In genomic region chr2:55618025-55618648, GRCh38 we compare ENCODE assay signal across 8 cellular contexts. TPM values are rescaled to one million over a fixed set of nuclear protein-coding genes. Genes with fewer than 3 reads are reported as not detected.
A peak's percentile ranks its signal among the peaks of the same experiment; 100 is the strongest.
DNase-seq lines count a peak whose midpoint lies in the region; ATAC-seq and TF ChIP-seq lines count a peak whose summit lies in the region.

No MANE protein-coding gene starts in this region.

- H3K36me3 ChIP-seq in OCI-LY3 (replicated peaks; ENCODE audit: low read depth, low read length) (peaks cover 31% of the 10 kb centered on the region), esophagus muscularis mucosa (peaks cover 0 to 26% (median 9%) of the 10 kb centered on the region in 4 donors)

- WGBS in esophagus muscularis mucosa = under 1% methylated on average over 26 of the region's 26 CpGs

- DNase-seq in DMS53 (lab: John Stamatoyannopoulos, UW) (peak; percentile 67), esophagus muscularis mucosa (ENCODE audit: extremely low spot score) (no peak), omental fat pad (ENCODE audit: low spot score) (no peak), posterior cingulate gyrus (no peak)
- no peak for DNase-seq in stimulated activated CD4-positive, alpha-beta T cell treated with anti-CD3 and anti-CD28 coated beads, Interleukin-2, amount 100 ng/mL, for 48 hours

- peak overlapping the region; percentile 29; the same call in 1 of the 2 replicates for H2AFZ ChIP-seq in OCI-LY3 (ENCODE audit: low read depth, low read length)

- peak overlapping the region; percentile 82 for H3K4me3 ChIP-seq in OCI-LY3 (ENCODE audit: low read length)
- peak overlapping the region; percentile 81 to 99 (median 84) for H3K4me3 ChIP-seq in esophagus muscularis mucosa

- ATAC-seq in GM21529 (IDR thresholded peaks at IDR 0.05; ENCODE audit: unreplicated experiment) (peak; percentile 0), omental fat pad (ENCODE audit: low FRiP score) (peak; percentile 1), GM21576 (IDR thresholded peaks at IDR 0.05; ENCODE audit: unreplicated experiment) (no peak)

- H3K9me3 ChIP-seq in OCI-LY3 (ENCODE audit: insufficient read depth, low read length) (no peaks in the 10 kb centered on the region), esophagus muscularis mucosa (no peaks in the 10 kb centered on the region)

- H4K20me1 ChIP-seq in OCI-LY3 (ENCODE audit: insufficient read depth, low read length) = peaks cover 36% of the 10 kb centered on the region

- H3K27me3 ChIP-seq in OCI-LY3 (ENCODE audit: low read depth, low read length) = no peaks in the 10 kb centered on the region
- no peaks in the 10 kb centered on the region for H3K27me3 ChIP-seq in esophagus muscularis mucosa

- no peak for TF ChIP-seq EP300 in esophagus muscularis mucosa (IDR thresholded peaks at IDR 0.05)

- peak overlapping the region; percentile 92 for H3K9ac ChIP-seq in OCI-LY3 (ENCODE audit: low read length)

- H3K4me1 ChIP-seq in OCI-LY3 (ENCODE audit: low read length) = peaks cover 20% of the 10 kb centered on the region
- H3K4me1 ChIP-seq in esophagus muscularis mucosa = peaks cover 26 to 58% (median 51%) of the 10 kb centered on the region in 4 donors

- no peak for TF ChIP-seq POLR2A in esophagus muscularis mucosa (IDR thresholded peaks at IDR 0.05; ENCODE audit: low read depth)

- TF ChIP-seq CTCF in OCI-LY3 (IDR thresholded peaks at IDR 0.05; ENCODE audit: low read depth, low read length) (no peak), esophagus muscularis mucosa (IDR thresholded peaks at IDR 0.05) (no peak), omental fat pad (IDR thresholded peaks at IDR 0.05) (no peak)

- peak overlapping the region; percentile 81 for H3K4me2 ChIP-seq in OCI-LY3 (ENCODE audit: low read length)

- H3K27ac ChIP-seq in OCI-LY3 (ENCODE audit: low read length) (peak overlapping the region; percentile 78), esophagus muscularis mucosa (replicated peaks in 1 of 4) (peak overlapping the region; percentile 80 to 98 (median 94))

- intact Hi-C loops in esophagus muscularis mucosa (cut with DNase I) (loop anchor here (10.0 kb wide), 1 partner anchor 203 kb away; the partner anchor contains the start of gene CCDC88A), posterior cingulate gyrus (cut with DNase I) (loop anchor here (5.0 to 10.0 kb wide), 2 partner anchors 74 to 203 kb away; partner anchors contain the start of genes CCDC88A and PNPT1)

- peaks cover 93% of the 10 kb centered on the region for H3K79me2 ChIP-seq in OCI-LY3 (ENCODE audit: low read length)

RNA-seq across cellular contexts. Expression of gene PPP4R3B, which starts 0.7 kb away (rescaled TPM):
- total RNA-seq in esophagus muscularis mucosa = 100 to 1,000 TPM in 1 of 4 donors, 10 to 100 TPM in 3; 81.8 to 106 (median 90.5) TPM
- total RNA-seq in omental fat pad = 10 to 100 TPM; 51.3 to 97.6 (median 61.1) TPM
